Comparison of ENCODE assay signal across 8 cellular contexts in the genomic region with DNA sequence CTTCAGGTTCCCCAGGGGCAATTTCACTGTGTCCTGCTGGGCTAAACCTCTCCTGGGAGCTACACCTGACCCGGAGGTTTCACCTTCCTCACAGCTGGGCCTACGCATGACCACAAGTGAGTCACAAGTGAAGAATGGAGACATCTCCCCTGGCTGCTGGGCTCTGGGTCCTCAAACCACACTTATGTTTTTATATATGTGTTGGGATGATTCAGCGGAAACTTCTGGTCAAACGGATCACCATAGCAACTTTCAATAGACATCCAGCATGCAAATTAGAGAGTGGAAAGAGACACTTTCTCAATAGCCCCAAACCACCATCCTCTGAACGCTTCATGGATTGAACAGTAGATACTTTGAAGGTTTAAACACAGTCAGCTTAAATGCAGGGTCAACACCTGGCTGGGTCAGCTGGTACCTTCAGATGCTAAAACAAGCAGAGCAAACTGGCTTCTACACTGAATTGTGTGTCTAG. TPM values are rescaled to one million over a fixed set of nuclear protein-coding genes. Genes with fewer than 3 reads are reported as not detected.
A peak's percentile ranks its signal among the peaks of the same experiment; 100 is the strongest.
DNase-seq lines count a peak whose midpoint lies in the region; ATAC-seq and TF ChIP-seq lines count a peak whose summit lies in the region.

No MANE protein-coding gene starts in this region.

- H3K27ac Mint-ChIP-seq in activated CD8-positive, alpha-beta T cell treated with anti-CD3 and anti-CD28 coated beads for 36 hours, result no peak overlapping the region
- H3K27ac Mint-ChIP-seq in natural killer cell treated with Interleukin-12 subunit alpha and Interleukin-12 subunit beta and Interleukin-15 and Interleukin-18, amount 100 ng/mL, for 72 hours, result peak overlapping the region; percentile 77 to 85
- H3K27ac Mint-ChIP-seq in HFFc6, result no peak overlapping the region

- H3K27me3 Mint-ChIP-seq in activated CD8-positive, alpha-beta T cell treated with anti-CD3 and anti-CD28 coated beads for 36 hours, result peaks cover 33% of the 10 kb centered on the region
- peaks cover 15 to 23% of the 10 kb centered on the region in 2 donors for H3K27me3 Mint-ChIP-seq in natural killer cell treated with Interleukin-12 subunit alpha and Interleukin-12 subunit beta and Interleukin-15 and Interleukin-18, amount 100 ng/mL, for 72 hours
- peaks cover 1% of the 10 kb centered on the region; the same call in 1 of the 2 replicates for H3K27me3 Mint-ChIP-seq in HFFc6 (ENCODE audit: insufficient read depth)

- TF ChIP-seq CTCF in activated CD8-positive, alpha-beta T cell treated with anti-CD3 and anti-CD28 coated beads for 36 hours (IDR thresholded peaks at IDR 0.05), result no peak
- no peak for TF ChIP-seq CTCF in HFFc6 (IDR thresholded peaks at IDR 0.05)

- DNase-seq in activated CD8-positive, alpha-beta T cell treated with anti-CD3 and anti-CD28 coated beads for 36 hours, result peak; percentile 87
- DNase-seq in natural killer cell treated with Interleukin-12 subunit alpha and Interleukin-12 subunit beta and Interleukin-15 and Interleukin-18, amount 100 ng/mL, for 72 hours (ENCODE audit: low spot score), result peak; percentile 91
- no peak for DNase-seq in foreskin melanocyte
- DNase-seq in Right ventricle myocardium superior, result no peak
- no peak for DNase-seq in HFFc6
- no peak for DNase-seq in ACHN

- H3K4me1 Mint-ChIP-seq in activated CD8-positive, alpha-beta T cell treated with anti-CD3 and anti-CD28 coated beads for 36 hours (ENCODE audit: low read depth), result peaks cover 10% of the 10 kb centered on the region
- peaks cover 39 to 71% of the 10 kb centered on the region in 2 donors for H3K4me1 Mint-ChIP-seq in natural killer cell treated with Interleukin-12 subunit alpha and Interleukin-12 subunit beta and Interleukin-15 and Interleukin-18, amount 100 ng/mL, for 72 hours (ENCODE audit: low read depth in 2 of 2)
- H3K4me1 Mint-ChIP-seq in HFFc6 (ENCODE audit: low read depth), result no peaks in the 10 kb centered on the region

- ATAC-seq in GM19328 (IDR thresholded peaks at IDR 0.05; ENCODE audit: unreplicated experiment), result peak; percentile 87
- ATAC-seq in HG03135 (IDR thresholded peaks at IDR 0.05; ENCODE audit: unreplicated experiment), result peak; percentile 89
- ATAC-seq in activated CD8-positive, alpha-beta T cell treated with anti-CD3 and anti-CD28 coated beads for 36 hours, result peak; percentile 93
- ATAC-seq in natural killer cell treated with Interleukin-12 subunit alpha and Interleukin-12 subunit beta and Interleukin-15 and Interleukin-18, amount 100 ng/mL, for 72 hours, result peak; percentile 92 to 96
- no peak for ATAC-seq in Right ventricle myocardium superior (ENCODE audit: poor library complexity)

- H3K9me3 Mint-ChIP-seq in activated CD8-positive, alpha-beta T cell treated with anti-CD3 and anti-CD28 coated beads for 36 hours, result no peaks in the 10 kb centered on the region
- H3K9me3 Mint-ChIP-seq in natural killer cell treated with Interleukin-12 subunit alpha and Interleukin-12 subunit beta and Interleukin-15 and Interleukin-18, amount 100 ng/mL, for 72 hours, result no peaks in the 10 kb centered on the region
- peaks cover 45% of the 10 kb centered on the region for H3K9me3 Mint-ChIP-seq in HFFc6

- in situ Hi-C loops in ACHN (cut with HindIII; ENCODE audit: low pct_ligation_motif_present, low pct_unique_long_range_greater_than_20kb, low sequenced_read_pairs), result no loop called here

- intact Hi-C loops in activated CD8-positive, alpha-beta T cell treated with anti-CD3 and anti-CD28 coated beads for 36 hours (cut with micrococcal nuclease), result no loop called here
- intact Hi-C loops in Right ventricle myocardium superior (cut with DNase I), result no loop called here

- POLR2A ChIA-PET in activated CD8-positive, alpha-beta T cell treated with anti-CD3 and anti-CD28 coated beads for 36 hours (lab: Charles Lee), result interaction anchor here (1.3 kb wide), 1 partner anchor 10 kb away, joined by 3 read pairs; no protein-coding TSS in a partner anchor

- CTCF ChIA-PET in activated CD8-positive, alpha-beta T cell treated with anti-CD3 and anti-CD28 coated beads for 36 hours (lab: Charles Lee), result interaction anchor here (0.9 to 1.6 kb wide), 2 partner anchors 10 to 11 kb away, joined by 3 read pairs; no protein-coding TSS in a partner anchor

- no peaks in the 10 kb centered on the region for H3K36me3 Mint-ChIP-seq in activated CD8-positive, alpha-beta T cell treated with anti-CD3 and anti-CD28 coated beads for 36 hours (ENCODE audit: low read depth)
- H3K36me3 Mint-ChIP-seq in natural killer cell treated with Interleukin-12 subunit alpha and Interleukin-12 subunit beta and Interleukin-15 and Interleukin-18, amount 100 ng/mL, for 72 hours, result peaks cover 6% of the 10 kb centered on the region
- no peaks in the 10 kb centered on the region for H3K36me3 Mint-ChIP-seq in HFFc6 (ENCODE audit: low read depth)

- H3K4me3 Mint-ChIP-seq in activated CD8-positive, alpha-beta T cell treated with anti-CD3 and anti-CD28 coated beads for 36 hours, result no peak overlapping the region
- H3K4me3 Mint-ChIP-seq in natural killer cell treated with Interleukin-12 subunit alpha and Interleukin-12 subunit beta and Interleukin-15 and Interleukin-18, amount 100 ng/mL, for 72 hours, result peak overlapping the region; percentile 83
- H3K4me3 Mint-ChIP-seq in HFFc6, result no peak overlapping the region

RNA-seq across cellular contexts. Expression of a gene that starts 28.0 kb away (rescaled TPM):
- total RNA-seq in activated CD8-positive, alpha-beta T cell treated with anti-CD3 and anti-CD28 coated beads for 36 hours, result 10 to 100 TPM; 17.4 to 18.6 TPM
- total RNA-seq in natural killer cell treated with Interleukin-12 subunit alpha and Interleukin-12 subunit beta and Interleukin-15 and Interleukin-18, amount 100 ng/mL, for 72 hours, result 10 to 100 TPM in 1 of 2 donors, 1 to 10 TPM in 1; 5.6 to 41.9 TPM
- 19.6 TPM for total RNA-seq in Right ventricle myocardium superior
- not detected for total RNA-seq in HFFc6 (2021; fragmentation: NEBNext Ultra II Directional; extraction: Animal tissue kit (Norgen Biotek cat#: 25700))

Comparison
In these comparisons a context has a peak if more than half of its experiments do, and no peak if none do; other contexts are left out.
1. DNase-seq: peak in activated CD8-positive, alpha-beta T cell treated with anti-CD3 and anti-CD28 coated beads for 36 hours (single experiment) and natural killer cell treated with Interleukin-12 subunit alpha and Interleukin-12 subunit beta and Interleukin-15 and Interleukin-18, amount 100 ng/mL, for 72 hours (single experiment); none in foreskin melanocyte (single experiment), Right ventricle myocardium superior (single experiment), HFFc6 (single experiment) and ACHN (single experiment).
2. H3K27ac Mint-ChIP-seq: peak in natural killer cell treated with Interleukin-12 subunit alpha and Interleukin-12 subunit beta and Interleukin-15 and Interleukin-18, amount 100 ng/mL, for 72 hours (2 of 2); none in activated CD8-positive, alpha-beta T cell treated with anti-CD3 and anti-CD28 coated beads for 36 hours (single experiment) and HFFc6 (single experiment).
3. RNA of a gene that starts 28.0 kb away (total RNA-seq): 5.6 to 41.9 TPM in natural killer cell treated with Interleukin-12 subunit alpha and Interleukin-12 subunit beta and Interleukin-15 and Interleukin-18, amount 100 ng/mL, for 72 hours, 19.6 TPM in Right ventricle myocardium superior (single experiment) and 17.4 to 18.6 TPM in activated CD8-positive, alpha-beta T cell treated with anti-CD3 and anti-CD28 coated beads for 36 hours; not detected in HFFc6; every median in the first group is over 4 times any median in the second.